Comparison of ENCODE assay signal across 34 cellular contexts in the genomic region with DNA sequence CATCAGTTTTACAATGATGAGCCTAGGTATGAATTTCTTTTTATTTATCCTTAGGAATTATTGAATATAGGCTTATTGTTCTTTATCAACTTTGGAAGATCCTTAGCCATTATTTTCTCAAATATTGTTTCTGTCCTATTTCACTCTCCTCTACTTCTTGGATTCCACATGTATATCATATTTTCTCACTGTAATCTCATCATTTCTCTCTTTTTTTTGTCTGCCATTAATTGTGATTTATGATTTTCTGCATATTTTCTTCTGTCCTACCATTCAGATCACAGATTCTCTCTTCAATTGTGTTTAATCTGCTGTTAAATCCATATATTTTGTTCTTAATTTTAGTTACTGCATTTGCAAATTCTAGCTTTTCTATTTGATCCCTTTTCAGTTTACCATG.
"Had no signal": no experiment of that assay in that cellular context is flagged by ENCODE, and none has a peak within 500 bp of the region (broad histone marks: within the 10 kb centered on the region; RNA-seq: fewer than 3 reads in every experiment).

No MANE protein-coding gene starts in this region.

- H3K27me3 Mint-ChIP-seq: activated CD8-positive, alpha-beta T cell treated with anti-CD3 and anti-CD28 coated beads for 36 hours; activated naive CD8-positive, alpha-beta T cell treated with anti-CD3 and anti-CD28 coated beads for 36 hours; activated T-cell treated with anti-CD3 and anti-CD28 coated beads, Interleukin-2, amount 50 U/mL, for 24 hours; brain had no signal

- H3K4me3 ChIP-seq: ascending aorta, cardiac muscle cell, coronary artery had no signal

- DNase-seq: activated B cell treated with CpG ODN at 0.5 μM for 24 hours; activated CD4-positive, alpha-beta memory T cell treated with anti-CD3 and anti-CD28 coated beads for 36 hours; activated CD4-positive, alpha-beta T cell treated with anti-CD3 and anti-CD28 coated beads for 4 hours; activated CD4-positive, alpha-beta T cell treated with anti-CD3 and anti-CD28 coated beads, Interleukin-2, amount 10 ng/mL, durations not matched to agents 24 days and 14 days; activated CD4-positive, alpha-beta T cell treated with anti-CD3 and anti-CD28 coated beads, Interleukin-2, amount 50 U/mL, for 1 hour; activated CD4-positive, alpha-beta T cell treated with anti-CD3 and anti-CD28 coated beads, Interleukin-2, amount 50 U/mL, for 4 hours; activated CD4-positive, CD25-positive, alpha-beta regulatory T cell treated with anti-CD3 and anti-CD28 coated beads, Interleukin-2, amount 50 U/mL, for 72 hours; activated CD8-positive, alpha-beta memory T cell treated with anti-CD3 and anti-CD28 coated beads, Interleukin-2, amount 50 U/mL, for 4 hours; activated CD8-positive, alpha-beta T cell treated with anti-CD3 and anti-CD28 coated beads for 36 hours; activated effector memory CD4-positive, alpha-beta T cell treated with anti-CD3 and anti-CD28 coated beads, Interleukin-2, amount 50 U/mL, for 16 hours; activated gamma-delta T cell treated with Interleukin-2 at 50 U/mL for 16 hours; activated naive CD4-positive, alpha-beta T cell; activated naive CD4-positive, alpha-beta T cell treated with anti-CD3 and anti-CD28 coated beads for 36 hours; activated naive CD4-positive, alpha-beta T cell treated with anti-CD3 and anti-CD28 coated beads, Interleukin-2, amount 50 U/mL, for 16 hours; activated naive CD8-positive, alpha-beta T cell treated with anti-CD3 and anti-CD28 coated beads for 36 hours; activated T-cell treated with anti-CD3 and anti-CD28 coated beads, Interleukin-2, amount 50 U/mL, for 24 hours; activated T-cell treated with anti-CD3 and anti-CD28 coated beads, Interleukin-2, amount 50 U/mL, for 48 hours; amygdala; anterior cingulate cortex; caudate nucleus; T-helper 2 cell; T-helper 9 cell had no signal

- FAIRE-seq: bronchial epithelial cell, colon, TTC549 had no signal

- H3K4me1 Mint-ChIP-seq: activated B cell treated with CpG ODN at 0.5 μM for 24 hours, brain had no signal

- ATAC-seq: activated CD8-positive, alpha-beta T cell treated with anti-CD3 and anti-CD28 coated beads for 36 hours; activated naive CD4-positive, alpha-beta T cell treated with anti-CD3 and anti-CD28 coated beads, Interleukin-2, amount 50 U/mL, for 72 hours had no signal

- H3K27me3 ChIP-seq: ascending aorta, cardiac muscle cell had no signal

- H3K27ac Mint-ChIP-seq: activated B cell treated with CpG ODN at 0.5 μM for 24 hours; activated CD4-positive, alpha-beta memory T cell treated with anti-CD3 and anti-CD28 coated beads for 36 hours; activated CD4-positive, alpha-beta T cell treated with anti-CD3 and anti-CD28 coated beads, Interleukin-2, amount 10 ng/mL, durations not matched to agents 24 days and 14 days; activated CD8-positive, alpha-beta T cell treated with anti-CD3 and anti-CD28 coated beads for 36 hours; activated naive CD4-positive, alpha-beta T cell treated with anti-CD3 and anti-CD28 coated beads for 36 hours; activated naive CD4-positive, alpha-beta T cell treated with anti-CD3 and anti-CD28 coated beads, Interleukin-2, amount 50 U/mL, for 72 hours; activated naive CD8-positive, alpha-beta T cell treated with anti-CD3 and anti-CD28 coated beads for 36 hours; activated T-cell treated with anti-CD3 and anti-CD28 coated beads, Interleukin-2, amount 50 U/mL, for 24 hours; activated T-helper 2 cell treated with anti-CD3 and anti-CD28 coated beads, Interferon-gamma antibody, Interleukin-2, Interleukin-4, amounts not matched to agents 10 μg/mL and 5 μg/mL and 100 μg/mL, durations not matched to agents 14 hours and 24 hours and 36 hours; brain; T-helper 1 cell treated with Interleukin-12 subunit alpha and Interleukin-12 subunit beta and Interleukin-4 antibody, amounts not matched to agents 30 μg/mL and 1 μg/mL, for 36 hours; T-helper 2 cell treated with Interferon-gamma antibody and Interleukin-4, amounts not matched to agents 5 μg/mL and 100 μg/mL, for 36 hours had no signal

- H3K27ac ChIP-seq: ascending aorta, cardiac muscle cell, coronary artery, VCaP had no signal

- H3K36me3 ChIP-seq: ascending aorta, cardiac muscle cell had no signal

- H3K4me1 ChIP-seq: ascending aorta had no signal

- H3K36me3 Mint-ChIP-seq: brain had no signal

- H3K4me3 Mint-ChIP-seq: activated B cell treated with CpG ODN at 0.5 μM for 24 hours; activated CD4-positive, alpha-beta memory T cell treated with anti-CD3 and anti-CD28 coated beads for 36 hours; activated CD4-positive, alpha-beta T cell treated with anti-CD3 and anti-CD28 coated beads, Interleukin-2, amount 10 ng/mL, durations not matched to agents 24 days and 14 days; activated CD8-positive, alpha-beta T cell treated with anti-CD3 and anti-CD28 coated beads for 36 hours; activated naive CD4-positive, alpha-beta T cell treated with anti-CD3 and anti-CD28 coated beads for 36 hours; activated naive CD8-positive, alpha-beta T cell treated with anti-CD3 and anti-CD28 coated beads for 36 hours; activated T-cell treated with anti-CD3 and anti-CD28 coated beads, Interleukin-2, amount 50 U/mL, for 24 hours; brain; T-helper 1 cell treated with Interleukin-12 subunit alpha and Interleukin-12 subunit beta and Interleukin-4 antibody, amounts not matched to agents 30 μg/mL and 1 μg/mL, for 36 hours; T-helper 2 cell treated with Interferon-gamma antibody and Interleukin-4, amounts not matched to agents 5 μg/mL and 100 μg/mL, for 36 hours had no signal
